ENCODE assay signal across 15 cellular contexts in the genomic region with DNA sequence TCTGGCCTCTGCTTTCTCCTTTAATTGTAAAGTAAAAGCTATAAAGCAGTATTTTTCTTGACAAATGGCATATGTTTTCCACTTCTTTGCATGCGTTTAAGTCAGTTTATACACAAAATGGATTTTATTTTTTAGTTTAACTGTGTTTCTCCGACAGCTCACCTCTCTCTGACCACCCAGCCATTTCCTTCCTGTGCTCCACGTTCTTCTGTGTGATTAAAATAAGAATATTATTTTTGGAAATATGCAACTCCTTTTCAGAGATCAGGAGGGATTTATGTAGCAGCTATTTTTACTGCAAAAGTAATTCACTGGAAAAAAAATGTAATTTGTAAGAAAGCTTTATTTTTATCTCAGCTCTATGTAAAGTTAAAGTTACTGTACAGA. TPM values are rescaled to one million over a fixed set of nuclear protein-coding genes. Genes with fewer than 3 reads are reported as not detected.
A peak's percentile ranks its signal among the peaks of the same experiment; 100 is the strongest.
DNase-seq lines count a peak whose midpoint lies in the region; ATAC-seq and TF ChIP-seq lines count a peak whose summit lies in the region.
"Had no signal": no experiment of that assay in that cellular context is flagged by ENCODE, and none has a peak within 500 bp of the region (broad histone marks: within the 10 kb centered on the region; RNA-seq: fewer than 3 reads in every experiment).

No MANE protein-coding gene starts in this region.

- peaks cover 5% of the 10 kb centered on the region for H3K9me3 ChIP-seq in SJSA1 (replicated peaks)
- no peaks in the 10 kb centered on the region for H3K9me3 ChIP-seq in transverse colon
- H3K9me3 ChIP-seq: uterus had no signal

- no peak for ATAC-seq in HG03378 (IDR thresholded peaks at IDR 0.05; ENCODE audit: unreplicated experiment)
- ATAC-seq: activated CD4-positive, alpha-beta T cell treated with anti-CD3 and anti-CD28 coated beads for 36 hours; activated naive CD4-positive, alpha-beta T cell treated with anti-CD3 and anti-CD28 coated beads, Interleukin-2, amount 50 U/mL, for 72 hours; natural killer cell; T-helper 17 cell had no signal

- intact Hi-C loops in transverse colon (cut with DNase I; ENCODE audit: low total_unique reads), result loop anchor here (5.0 kb wide), 2 partner anchors 84 to 164 kb away; no protein-coding TSS in a partner anchor

- H3K9me3 Mint-ChIP-seq in endothelial cell (ENCODE audit: unreplicated experiment) (no peaks in the 10 kb centered on the region), mesothelial cell of epicardium (peaks cover 12% of the 10 kb centered on the region)
- H3K9me3 Mint-ChIP-seq: activated naive CD4-positive, alpha-beta T cell treated with anti-CD3 and anti-CD28 coated beads, Interleukin-2, amount 50 U/mL, for 72 hours; natural killer cell had no signal

- H3K27ac Mint-ChIP-seq in endothelial cell (ENCODE audit: unreplicated experiment), result no peak overlapping the region
- H3K27ac Mint-ChIP-seq in mesothelial cell of epicardium, result peak overlapping the region; percentile 66
- H3K27ac Mint-ChIP-seq: activated CD4-positive, alpha-beta T cell treated with anti-CD3 and anti-CD28 coated beads for 36 hours; natural killer cell; T-helper 17 cell had no signal

- H3K36me3 ChIP-seq in SJSA1 (peaks cover 72% of the 10 kb centered on the region), transverse colon (peaks cover 0 to 51% (median 26%) of the 10 kb centered on the region in 4 donors)
- H3K36me3 ChIP-seq: uterus had no signal

- H3K36me3 Mint-ChIP-seq in endothelial cell (ENCODE audit: low read depth, unreplicated experiment) (peaks cover 62% of the 10 kb centered on the region), mesothelial cell of epicardium (peaks cover 56% of the 10 kb centered on the region)

- H3K4me1 ChIP-seq in SJSA1 (replicated peaks) (peaks cover 60% of the 10 kb centered on the region), transverse colon (peaks cover 27 to 67% (median 56%) of the 10 kb centered on the region in 4 donors)

- no peak for TF ChIP-seq POLR2A in transverse colon (IDR thresholded peaks at IDR 0.05)

- no peak for TF ChIP-seq EP300 in transverse colon (IDR thresholded peaks at IDR 0.05; ENCODE audit: low read depth)

- H3K4me1 Mint-ChIP-seq in endothelial cell (ENCODE audit: unreplicated experiment) (peaks cover 5% of the 10 kb centered on the region), mesothelial cell of epicardium (peaks cover 7% of the 10 kb centered on the region)
- H3K4me1 Mint-ChIP-seq: activated CD4-positive, alpha-beta T cell treated with anti-CD3 and anti-CD28 coated beads for 36 hours; natural killer cell; T-helper 17 cell had no signal

- H3K27me3 ChIP-seq in SJSA1 (replicated peaks) (no peaks in the 10 kb centered on the region), transverse colon (no peaks in the 10 kb centered on the region)
- H3K27me3 ChIP-seq: uterus had no signal

- no peak for TF ChIP-seq CTCF in endothelial cell (IDR thresholded peaks at IDR 0.05; ENCODE audit: unreplicated experiment)
- TF ChIP-seq CTCF in mesothelial cell of epicardium (IDR thresholded peaks at IDR 0.05; ENCODE audit: unreplicated experiment), result no peak
- TF ChIP-seq CTCF in transverse colon (IDR thresholded peaks at IDR 0.05), result no peak

- H3K4me3 ChIP-seq in SJSA1 (no peak overlapping the region), transverse colon (no peak overlapping the region)
- H3K4me3 ChIP-seq: uterus had no signal

- peaks cover 2% of the 10 kb centered on the region for H3K27me3 Mint-ChIP-seq in endothelial cell (ENCODE audit: unreplicated experiment)
- H3K27me3 Mint-ChIP-seq in mesothelial cell of epicardium (ENCODE audit: low read depth), result no peaks in the 10 kb centered on the region
- H3K27me3 Mint-ChIP-seq: activated CD4-positive, alpha-beta T cell treated with anti-CD3 and anti-CD28 coated beads for 36 hours; T-helper 17 cell had no signal

- WGBS in transverse colon (ENCODE audit: low coverage in 1 of 2), 2 donors, result 40 to 46% methylated on average over 3 of the region's 3 CpGs

- peak overlapping the region; percentile 45 for H3K4me3 Mint-ChIP-seq in endothelial cell (ENCODE audit: unreplicated experiment)
- no peak overlapping the region for H3K4me3 Mint-ChIP-seq in mesothelial cell of epicardium
- H3K4me3 Mint-ChIP-seq: activated CD4-positive, alpha-beta T cell treated with anti-CD3 and anti-CD28 coated beads for 36 hours; natural killer cell; T-helper 17 cell had no signal

- DNase-seq in SJSA1 (ENCODE audit: low read depth in 1 of 2, low spot score in 2 of 2) (no peak), endothelial cell (ENCODE audit: low spot score) (no peak), mesothelial cell of epicardium (ENCODE audit: low spot score in 2 of 2, unreplicated experiment in 2 of 2) (no peak), transverse colon (no peak), OCI-M1 (lab: John Stamatoyannopoulos, UW) (no peak), NCI-H69 (lab: John Stamatoyannopoulos, UW) (no peak)
- DNase-seq: activated CD4-positive, alpha-beta T cell treated with anti-CD3 and anti-CD28 coated beads for 36 hours; natural killer cell; NCI-H2081; stimulated activated CD4-positive, alpha-beta T cell treated with anti-CD3 and anti-CD28 coated beads, Interleukin-2, amount 100 ng/mL, for 48 hours; T-helper 17 cell; uterus had no signal

- in situ Hi-C loops in transverse colon (cut with MboI; ENCODE audit: low pct_ligation_motif_present in 1 of 4, low pct_unique_long_range_greater_than_20kb in 1 of 4, low sequenced_read_pairs in 3 of 4), result no loop called here

- H3K27ac ChIP-seq in SJSA1 (peak overlapping the region; percentile 56), transverse colon (peak overlapping the region; percentile 72 to 84 (median 78))
- H3K27ac ChIP-seq: C4-2B had no signal

RNA-seq across cellular contexts. Expression of a gene that starts 18.0 kb away (rescaled TPM):
- total RNA-seq in SJSA1 (2014; rRNA removed; shearing (Covaris generic)), result 44.4 and 48.2 TPM in 2 replicates
- total RNA-seq in endothelial cell (ENCODE audit: unreplicated experiment), result 74.2 TPM
- 29.6 to 32.5 TPM (median 30.5 TPM) in 3 replicates for total RNA-seq in mesothelial cell of epicardium
- 100 to 1,000 TPM in 3 of 4 donors, 10 to 100 TPM in 1; 55.1 to 174 (median 127) TPM for total RNA-seq in transverse colon
